ENCODE assay signal across 13 cellular contexts in the genomic region with DNA sequence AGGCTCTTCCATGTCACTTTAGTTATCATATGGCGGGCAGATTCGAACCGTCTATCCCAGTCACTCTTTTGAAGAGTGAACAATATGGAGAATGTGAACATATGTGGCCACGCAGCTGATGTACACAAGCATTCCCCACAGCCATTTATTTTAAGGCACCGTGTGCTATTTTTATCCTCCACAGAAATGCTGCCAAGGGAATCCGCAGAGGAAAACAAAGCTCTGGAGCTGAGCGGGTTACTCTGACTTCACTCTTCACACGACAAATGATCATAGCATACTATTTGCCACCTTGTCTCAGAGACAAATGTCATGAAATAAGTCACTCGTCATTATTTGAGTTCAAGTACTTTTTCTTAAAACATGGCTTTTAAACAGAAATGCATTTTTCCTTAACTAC.
DNase-seq lines count a peak whose midpoint lies in the region; ATAC-seq and TF ChIP-seq lines count a peak whose summit lies in the region.
"Had no signal": no experiment of that assay in that cellular context is flagged by ENCODE, and none has a peak within 500 bp of the region (broad histone marks: within the 10 kb centered on the region; RNA-seq: fewer than 3 reads in every experiment).

No MANE protein-coding gene starts in this region.

- no peaks in the 10 kb centered on the region for H3K27me3 ChIP-seq in parathyroid adenoma (ENCODE audit: control insufficient read depth, insufficient read depth, low read length)
- no peaks in the 10 kb centered on the region for H3K27me3 ChIP-seq in body of pancreas

- H3K36me3 ChIP-seq in parathyroid adenoma (ENCODE audit: control insufficient read depth, insufficient read depth, low read length), result no peaks in the 10 kb centered on the region
- no peaks in the 10 kb centered on the region for H3K36me3 ChIP-seq in body of pancreas (replicated peaks in 1 of 2; ENCODE audit: insufficient read depth in 1 of 2, low read depth in 2 of 2)

- TF ChIP-seq CTCF in AG10803 (conservative IDR thresholded peaks at IDR 0.05; ENCODE audit: low read length) (no peak), astrocyte of the spinal cord (IDR thresholded peaks at IDR 0.05; ENCODE audit: low read depth, low read length) (no peak), glutamatergic neuron (IDR thresholded peaks at IDR 0.05; ENCODE audit: partially characterized antibody, unreplicated experiment) (no peak), parathyroid adenoma (IDR thresholded peaks at IDR 0.05) (no peak), body of pancreas (IDR thresholded peaks at IDR 0.05) (no peak)

- TF ChIP-seq POLR2A in body of pancreas (IDR thresholded peaks at IDR 0.05), result no peak

- peak overlapping the region; percentile 76 for H3K4me3 Mint-ChIP-seq in glutamatergic neuron (ENCODE audit: unreplicated experiment)
- H3K4me3 Mint-ChIP-seq: activated naive CD8-positive, alpha-beta T cell treated with anti-CD3 and anti-CD28 coated beads, Interleukin-2, amount 10 ng/mL, durations not matched to agents 7 days and 5 days had no signal

- intact Hi-C loops in body of pancreas (cut with DNase I), result no loop called here

- H3K4me1 ChIP-seq in parathyroid adenoma (peaks cover 39% of the 10 kb centered on the region), body of pancreas (peaks cover 71% of the 10 kb centered on the region)

- peak overlapping the region; percentile 97 for H3K27ac Mint-ChIP-seq in glutamatergic neuron (ENCODE audit: unreplicated experiment)
- H3K27ac Mint-ChIP-seq: activated naive CD8-positive, alpha-beta T cell treated with anti-CD3 and anti-CD28 coated beads, Interleukin-2, amount 10 ng/mL, durations not matched to agents 7 days and 5 days had no signal

- H3K4me3 ChIP-seq in AG10803 (ENCODE audit: low read length) (no peak overlapping the region), astrocyte of the spinal cord (ENCODE audit: low read depth, low read length) (no peak overlapping the region), parathyroid adenoma (ENCODE audit: low read depth, low read length) (peak overlapping the region; percentile 12), body of pancreas (no peak overlapping the region)
- H3K4me3 ChIP-seq: skin epidermis had no signal

- in situ Hi-C loops in astrocyte of the spinal cord (cut with HindIII; ENCODE audit: low sequenced_read_pairs), result no loop called here

- no peak overlapping the region for H3K9ac ChIP-seq in parathyroid adenoma

- DNase-seq in AG10803 (ENCODE audit: low read depth) (peak; percentile 52), astrocyte of the spinal cord (ENCODE audit: low read depth, low spot score) (peak; percentile 73), glutamatergic neuron (no peak), body of pancreas (no peak), midbrain (lab: John Stamatoyannopoulos, UW) (no peak), CD1c-positive myeloid dendritic cell (ENCODE audit: extremely low spot score) (no peak)
- DNase-seq: activated CD8-positive, alpha-beta memory T cell treated with anti-CD3 and anti-CD28 coated beads for 24 hours; activated naive CD8-positive, alpha-beta T cell treated with anti-CD3 and anti-CD28 coated beads, Interleukin-2, amount 10 ng/mL, durations not matched to agents 7 days and 5 days; NCI-H1105; NCI-H82 had no signal

- peaks cover 30% of the 10 kb centered on the region for H3K9me3 Mint-ChIP-seq in glutamatergic neuron (ENCODE audit: unreplicated experiment)
- H3K9me3 Mint-ChIP-seq: activated naive CD8-positive, alpha-beta T cell treated with anti-CD3 and anti-CD28 coated beads, Interleukin-2, amount 10 ng/mL, durations not matched to agents 7 days and 5 days had no signal

- H3K4me1 Mint-ChIP-seq in glutamatergic neuron (ENCODE audit: low read depth, unreplicated experiment), result peaks cover 81% of the 10 kb centered on the region

- peaks cover 54% of the 10 kb centered on the region for H3K79me2 ChIP-seq in parathyroid adenoma

- no peak overlapping the region for H2AFZ ChIP-seq in parathyroid adenoma

- H3K4me2 ChIP-seq in parathyroid adenoma (ENCODE audit: low read length), result peak overlapping the region; percentile 48

- ATAC-seq in body of pancreas (no peak), GM21529 (IDR thresholded peaks at IDR 0.05; ENCODE audit: unreplicated experiment) (no peak)

- 31 to 51% methylated on average over 9 of the region's 9 CpGs for WGBS in body of pancreas, 2 donors

- H3K27ac ChIP-seq in parathyroid adenoma, result peak overlapping the region; percentile 34
- peak overlapping the region in 2 of 4 donors; percentile 3 to 52 for H3K27ac ChIP-seq in body of pancreas

- H3K27me3 Mint-ChIP-seq in glutamatergic neuron (ENCODE audit: unreplicated experiment), result peaks cover 26% of the 10 kb centered on the region

- H3K9me3 ChIP-seq in parathyroid adenoma (ENCODE audit: control insufficient read depth, low read length) (no peaks in the 10 kb centered on the region), body of pancreas (no peaks in the 10 kb centered on the region)

- H3K36me3 Mint-ChIP-seq in glutamatergic neuron (ENCODE audit: unreplicated experiment), result no peaks in the 10 kb centered on the region
- H3K36me3 Mint-ChIP-seq: activated naive CD8-positive, alpha-beta T cell treated with anti-CD3 and anti-CD28 coated beads, Interleukin-2, amount 10 ng/mL, durations not matched to agents 7 days and 5 days had no signal

Comparison
In these comparisons a context has a peak if more than half of its experiments do, and no peak if none do; other contexts are left out.
1. DNase-seq: peak in AG10803 (single experiment) and astrocyte of the spinal cord (single experiment); none in glutamatergic neuron (single experiment), body of pancreas (0 of 4), midbrain (single experiment) and CD1c-positive myeloid dendritic cell (single experiment).